Comparison of ENCODE assay signal across 8 cellular contexts in the genomic region with DNA sequence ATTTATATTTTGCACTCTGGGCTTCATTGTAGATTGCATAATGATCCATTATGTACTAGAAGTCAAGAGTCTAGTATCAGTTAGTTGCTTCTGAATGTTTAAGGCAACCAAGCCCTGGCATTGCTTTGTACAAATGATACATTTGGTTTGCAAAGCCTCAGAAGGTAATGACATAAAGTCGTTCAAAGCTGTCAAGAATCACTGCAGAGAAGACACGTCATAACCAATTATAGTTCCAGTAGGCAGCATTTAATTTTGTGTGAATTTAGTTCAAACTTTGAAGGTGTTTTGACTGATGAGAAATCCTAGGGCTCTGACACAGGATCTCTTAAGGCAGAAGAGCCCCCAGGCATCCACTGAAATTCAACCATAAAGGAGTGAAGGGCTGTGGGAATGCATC.
"Had no signal": no experiment of that assay in that cellular context is flagged by ENCODE, and none has a peak within 500 bp of the region (broad histone marks: within the 10 kb centered on the region; RNA-seq: fewer than 3 reads in every experiment).

No MANE protein-coding gene starts in this region.

- H3K9ac ChIP-seq: GM23248 had no signal

- H3K4me3 ChIP-seq: GM23248 had no signal

- DNase-seq: GM23248, H9, HCEC 1CT, KBM-7 had no signal

- ATAC-seq: HepG2 had no signal

- H3K27ac ChIP-seq: GM23248, HL-60 had no signal

- FAIRE-seq: H1, H54, HepG2 had no signal

- H2AFZ ChIP-seq: GM23248 had no signal
